ENCODE assay signal across 8 cellular contexts in genomic region chr4:109432676-109433075, GRCh38. TPM values are rescaled to one million over a fixed set of nuclear protein-coding genes. Genes with fewer than 3 reads are reported as not detected.
DNase-seq lines count a peak whose midpoint lies in the region; ATAC-seq and TF ChIP-seq lines count a peak whose summit lies in the region.

No MANE protein-coding gene starts in this region.

- no peak for DNase-seq in heart right ventricle
- no peak for DNase-seq in Right ventricle myocardium superior
- no peak for DNase-seq in activated naive CD8-positive, alpha-beta T cell treated with anti-CD3 and anti-CD28 coated beads, Interleukin-2, amount 10 ng/mL, durations not matched to agents 7 days and 5 days
- DNase-seq in immature natural killer cell: peak in 1 of 3 donors; percentile 12
- no peak for DNase-seq in stimulated activated naive CD8-positive, alpha-beta T cell treated with anti-CD3 and anti-CD28 coated beads, Interleukin-15, amount 100 ng/mL, for 72 hours
- DNase-seq in foreskin melanocyte: no peak
- DNase-seq in posterior vena cava (ENCODE audit: low spot score): no peak

- no peaks in the 10 kb centered on the region for H3K9me3 ChIP-seq in heart right ventricle

- H3K27me3 ChIP-seq in heart right ventricle: no peaks in the 10 kb centered on the region

- H3K4me3 ChIP-seq in heart right ventricle: peak overlapping the region in 9 of 10 donors; percentile 65 to 91 (median 86)

- H3K27ac ChIP-seq in heart right ventricle: peak overlapping the region; percentile 89 to 98 (median 95)

- H3K36me3 ChIP-seq in heart right ventricle: peaks cover 0 to 10% (median 0%) of the 10 kb centered on the region in 9 donors

- peaks cover 33% of the 10 kb centered on the region for H3K4me1 Mint-ChIP-seq in activated naive CD8-positive, alpha-beta T cell treated with anti-CD3 and anti-CD28 coated beads, Interleukin-2, amount 10 ng/mL, durations not matched to agents 7 days and 5 days
- H3K4me1 Mint-ChIP-seq in immature natural killer cell: peaks cover 47 to 51% of the 10 kb centered on the region in 2 donors
- peaks cover 55% of the 10 kb centered on the region for H3K4me1 Mint-ChIP-seq in stimulated activated naive CD8-positive, alpha-beta T cell treated with anti-CD3 and anti-CD28 coated beads, Interleukin-15, amount 100 ng/mL, for 72 hours

- WGBS in heart right ventricle, 2 donors: 21 to 28% methylated on average over 3 of the region's 3 CpGs

- POLR2A ChIA-PET in activated naive CD8-positive, alpha-beta T cell treated with anti-CD3 and anti-CD28 coated beads, Interleukin-2, amount 10 ng/mL, durations not matched to agents 7 days and 5 days (lab: Charles Lee): interaction anchor here (0.8 to 2.0 kb wide), 10 partner anchors 127 to 1260 kb away, joined by 3 to 17 read pairs (median 4); partner anchors contain the start of genes GAR1, MCUB and PLA2G12A

- H3K4me1 ChIP-seq in heart right ventricle: peaks cover 5 to 49% (median 42%) of the 10 kb centered on the region in 9 donors

- intact Hi-C loops in heart right ventricle (cut with DNase I): loop anchor here in 9 of 10 donors (2.0 to 10.0 kb wide), 13 partner anchors 62 to 390 kb away; partner anchors contain the start of genes GAR1 (in 6 of the 9), MCUB (in 4 of the 9) and PLA2G12A (in 1 of the 9)
- intact Hi-C loops in Right ventricle myocardium superior (cut with DNase I): loop anchor here (5.0 to 10.0 kb wide), 2 partner anchors 52 to 75 kb away; no protein-coding TSS in a partner anchor
- intact Hi-C loops in posterior vena cava (cut with DNase I): no loop called here

- H3K9me3 Mint-ChIP-seq in activated naive CD8-positive, alpha-beta T cell treated with anti-CD3 and anti-CD28 coated beads, Interleukin-2, amount 10 ng/mL, durations not matched to agents 7 days and 5 days: no peaks in the 10 kb centered on the region
- no peaks in the 10 kb centered on the region for H3K9me3 Mint-ChIP-seq in immature natural killer cell
- H3K9me3 Mint-ChIP-seq in stimulated activated naive CD8-positive, alpha-beta T cell treated with anti-CD3 and anti-CD28 coated beads, Interleukin-15, amount 100 ng/mL, for 72 hours: no peaks in the 10 kb centered on the region

- peak overlapping the region; percentile 73 for H3K27ac Mint-ChIP-seq in activated naive CD8-positive, alpha-beta T cell treated with anti-CD3 and anti-CD28 coated beads, Interleukin-2, amount 10 ng/mL, durations not matched to agents 7 days and 5 days
- H3K27ac Mint-ChIP-seq in immature natural killer cell: peak overlapping the region; percentile 87 to 96 (median 94)
- H3K27ac Mint-ChIP-seq in stimulated activated naive CD8-positive, alpha-beta T cell treated with anti-CD3 and anti-CD28 coated beads, Interleukin-15, amount 100 ng/mL, for 72 hours: peak overlapping the region; percentile 92

- peak overlapping the region; percentile 83 for H3K4me3 Mint-ChIP-seq in activated naive CD8-positive, alpha-beta T cell treated with anti-CD3 and anti-CD28 coated beads, Interleukin-2, amount 10 ng/mL, durations not matched to agents 7 days and 5 days
- peak overlapping the region; percentile 83 to 88 (median 85) for H3K4me3 Mint-ChIP-seq in immature natural killer cell
- peak overlapping the region; percentile 79 to 85 for H3K4me3 Mint-ChIP-seq in stimulated activated naive CD8-positive, alpha-beta T cell treated with anti-CD3 and anti-CD28 coated beads, Interleukin-15, amount 100 ng/mL, for 72 hours

- H3K27me3 Mint-ChIP-seq in activated naive CD8-positive, alpha-beta T cell treated with anti-CD3 and anti-CD28 coated beads, Interleukin-2, amount 10 ng/mL, durations not matched to agents 7 days and 5 days: no peaks in the 10 kb centered on the region
- peaks cover 0 to 3% (median 2%) of the 10 kb centered on the region in 3 donors for H3K27me3 Mint-ChIP-seq in immature natural killer cell (ENCODE audit: low read depth in 3 of 3)
- no peaks in the 10 kb centered on the region for H3K27me3 Mint-ChIP-seq in stimulated activated naive CD8-positive, alpha-beta T cell treated with anti-CD3 and anti-CD28 coated beads, Interleukin-15, amount 100 ng/mL, for 72 hours

- H3K36me3 Mint-ChIP-seq in activated naive CD8-positive, alpha-beta T cell treated with anti-CD3 and anti-CD28 coated beads, Interleukin-2, amount 10 ng/mL, durations not matched to agents 7 days and 5 days: peaks cover 14% of the 10 kb centered on the region
- H3K36me3 Mint-ChIP-seq in immature natural killer cell: peaks cover 3 to 9% (median 6%) of the 10 kb centered on the region in 3 donors

- TF ChIP-seq CTCF in heart right ventricle (IDR thresholded peaks at IDR 0.05): no peak

- ATAC-seq in heart right ventricle: no peak
- no peak for ATAC-seq in Right ventricle myocardium superior (ENCODE audit: poor library complexity)
- ATAC-seq in activated naive CD8-positive, alpha-beta T cell treated with anti-CD3 and anti-CD28 coated beads, Interleukin-2, amount 10 ng/mL, durations not matched to agents 7 days and 5 days (ENCODE audit: low read depth): no peak
- no peak for ATAC-seq in stimulated activated naive CD8-positive, alpha-beta T cell treated with anti-CD3 and anti-CD28 coated beads, Interleukin-15, amount 100 ng/mL, for 72 hours
- no peak for ATAC-seq in GM21390 (IDR thresholded peaks at IDR 0.05; ENCODE audit: unreplicated experiment)

RNA-seq across cellular contexts. Expression of gene SEC24B, which starts 0.9 kb away (rescaled TPM):
- total RNA-seq in heart right ventricle: 10 to 100 TPM; 22.4 to 34.1 (median 29.7) TPM
- 1 to 10 TPM; 7.3 to 7.7 TPM for polyA plus RNA-seq in heart right ventricle
- total RNA-seq in Right ventricle myocardium superior: 24.1 TPM
- total RNA-seq in activated naive CD8-positive, alpha-beta T cell treated with anti-CD3 and anti-CD28 coated beads, Interleukin-2, amount 10 ng/mL, durations not matched to agents 7 days and 5 days: 10 to 100 TPM; 27.0 to 28.5 TPM
- polyA plus RNA-seq in immature natural killer cell: 10 to 100 TPM in 2 of 3 donors, 1 to 10 TPM in 1; 5.3 to 17.8 (median 12.1) TPM
- 10 to 100 TPM; 29.6 to 33.9 TPM for total RNA-seq in posterior vena cava

Comparison
In these comparisons a context has a peak if more than half of its experiments do, and no peak if none do; other contexts are left out.
1. intact Hi-C loops: an anchor here in heart right ventricle (2.0 to 10.0 kb wide) and Right ventricle myocardium superior (5.0 to 10.0 kb wide); none called in posterior vena cava.